Comparison of ENCODE assay signal across 2 cellular contexts in genomic region chr1:185393821-185394220, GRCh38.
TF ChIP-seq lines count a peak whose summit lies in the region.

No MANE protein-coding gene starts in this region.

TF ChIP-seq in SK-N-SH, 30 proteins besides CTCF, POLR2A, EP300 and RAD21 (continued from another document):
- no peak for TF ChIP-seq USF2 (IDR thresholded peaks at IDR 0.05; ENCODE audit: borderline replicate concordance, low read depth, low read length)
- no peak for TF ChIP-seq FOXM1 (IDR thresholded peaks at IDR 0.05; ENCODE audit: low read depth)
- TF ChIP-seq NFIC (IDR thresholded peaks at IDR 0.05; ENCODE audit: borderline replicate concordance), result no peak
- TF ChIP-seq, protein P1, sequence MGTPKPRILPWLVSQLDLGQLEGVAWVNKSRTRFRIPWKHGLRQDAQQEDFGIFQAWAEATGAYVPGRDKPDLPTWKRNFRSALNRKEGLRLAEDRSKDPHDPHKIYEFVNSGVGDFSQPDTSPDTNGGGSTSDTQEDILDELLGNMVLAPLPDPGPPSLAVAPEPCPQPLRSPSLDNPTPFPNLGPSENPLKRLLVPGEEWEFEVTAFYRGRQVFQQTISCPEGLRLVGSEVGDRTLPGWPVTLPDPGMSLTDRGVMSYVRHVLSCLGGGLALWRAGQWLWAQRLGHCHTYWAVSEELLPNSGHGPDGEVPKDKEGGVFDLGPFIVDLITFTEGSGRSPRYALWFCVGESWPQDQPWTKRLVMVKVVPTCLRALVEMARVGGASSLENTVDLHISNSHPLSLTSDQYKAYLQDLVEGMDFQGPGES (IDR thresholded peaks at IDR 0.05; ENCODE audit: low read depth, low read length), result no peak

TF ChIP-seq in SK-N-SH treated with all-trans-retinoic acid at 6 μM for 48 hours, 23 proteins besides CTCF, POLR2A, EP300 and RAD21 (continued from another document):
- TF ChIP-seq CREB5 (CRISPR knock-in tag; IDR thresholded peaks at IDR 0.05; ENCODE audit: low read depth) (no peak), PPARA (CRISPR knock-in tag; IDR thresholded peaks at IDR 0.05; ENCODE audit: borderline replicate concordance) (no peak), RARB (CRISPR knock-in tag; IDR thresholded peaks at IDR 0.05) (no peak), TCF4 (CRISPR knock-in tag; IDR thresholded peaks at IDR 0.05; ENCODE audit: borderline replicate concordance) (no peak), ISL1 (CRISPR knock-in tag; IDR thresholded peaks at IDR 0.05) (no peak), ZFP3 (CRISPR knock-in tag; IDR thresholded peaks at IDR 0.05) (no peak), TSHZ2 (CRISPR knock-in tag; IDR thresholded peaks at IDR 0.05) (no peak), ZFP30 (CRISPR knock-in tag; IDR thresholded peaks at IDR 0.05) (no peak), ZNF565 (CRISPR knock-in tag; conservative IDR thresholded peaks at IDR 0.05; ENCODE audit: low read depth) (no peak), GLIS3 (CRISPR knock-in tag; IDR thresholded peaks at IDR 0.05) (no peak), ZNF70 (CRISPR knock-in tag; IDR thresholded peaks at IDR 0.05) (no peak)
- TF ChIP-seq, protein P2, sequence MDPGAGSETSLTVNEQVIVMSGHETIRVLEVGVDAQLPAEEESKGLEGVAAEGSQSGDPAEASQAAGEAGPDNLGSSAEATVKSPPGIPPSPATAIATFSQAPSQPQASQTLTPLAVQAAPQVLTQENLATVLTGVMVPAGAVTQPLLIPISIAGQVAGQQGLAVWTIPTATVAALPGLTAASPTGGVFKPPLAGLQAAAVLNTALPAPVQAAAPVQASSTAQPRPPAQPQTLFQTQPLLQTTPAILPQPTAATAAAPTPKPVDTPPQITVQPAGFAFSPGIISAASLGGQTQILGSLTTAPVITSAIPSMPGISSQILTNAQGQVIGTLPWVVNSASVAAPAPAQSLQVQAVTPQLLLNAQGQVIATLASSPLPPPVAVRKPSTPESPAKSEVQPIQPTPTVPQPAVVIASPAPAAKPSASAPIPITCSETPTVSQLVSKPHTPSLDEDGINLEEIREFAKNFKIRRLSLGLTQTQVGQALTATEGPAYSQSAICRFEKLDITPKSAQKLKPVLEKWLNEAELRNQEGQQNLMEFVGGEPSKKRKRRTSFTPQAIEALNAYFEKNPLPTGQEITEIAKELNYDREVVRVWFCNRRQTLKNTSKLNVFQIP (CRISPR knock-in tag; IDR thresholded peaks at IDR 0.05; ENCODE audit: borderline replicate concordance, low read depth), result no peak
